Comparison of ENCODE assay signal across 8 cellular contexts in genomic region chr3:169660709-169661566, GRCh38. TPM values are rescaled to one million over a fixed set of nuclear protein-coding genes. Genes with fewer than 3 reads are reported as not detected.
DNase-seq lines count a peak whose midpoint lies in the region; ATAC-seq, FAIRE-seq and TF ChIP-seq lines count a peak whose summit lies in the region.

No MANE protein-coding gene starts in this region.

- H3K79me2 ChIP-seq in HepG2 (ENCODE audit: insufficient read depth, low read length), result no peaks in the 10 kb centered on the region

- peaks cover 37% of the 10 kb centered on the region for H3K4me1 Mint-ChIP-seq in activated naive CD4-positive, alpha-beta T cell treated with anti-CD3 and anti-CD28 coated beads for 36 hours (ENCODE audit: low read depth)
- no peaks in the 10 kb centered on the region for H3K4me1 Mint-ChIP-seq in MCF 10A (ENCODE audit: insufficient read depth, unreplicated experiment)

- no peaks in the 10 kb centered on the region for H3K36me3 Mint-ChIP-seq in activated naive CD4-positive, alpha-beta T cell treated with anti-CD3 and anti-CD28 coated beads for 36 hours (ENCODE audit: low read depth)
- H3K36me3 Mint-ChIP-seq in MCF 10A (ENCODE audit: insufficient read depth, unreplicated experiment), result no peaks in the 10 kb centered on the region

- peak overlapping the region; percentile 78 for H3K4me3 Mint-ChIP-seq in activated naive CD4-positive, alpha-beta T cell treated with anti-CD3 and anti-CD28 coated beads for 36 hours
- H3K4me3 Mint-ChIP-seq in MCF 10A (ENCODE audit: unreplicated experiment), result peak overlapping the region; percentile 88

- no peak for TF ChIP-seq RAD21 in HepG2 (CRISPR knock-in tag; IDR thresholded peaks at IDR 0.05)

- no peak overlapping the region for H2AFZ ChIP-seq in HepG2 (ENCODE audit: low read length)

- H3K9me3 Mint-ChIP-seq in activated naive CD4-positive, alpha-beta T cell treated with anti-CD3 and anti-CD28 coated beads for 36 hours, result no peaks in the 10 kb centered on the region
- H3K9me3 Mint-ChIP-seq in MCF 10A (ENCODE audit: unreplicated experiment), result no peaks in the 10 kb centered on the region

- POLR2A ChIA-PET in MCF 10A (lab: Yijun Ruan, JAX) (interaction anchor here (1.0 kb wide), 1 partner anchor 514 kb away, joined by 3 read pairs; no protein-coding TSS in a partner anchor), HepG2 (lab: Yijun Ruan, JAX) (no interaction called here)

- BruUV-seq in MCF 10A (replicated peaks; lab: Mats Ljungman, UMichigan) (no TSS peak), HepG2 (replicated peaks; lab: Mats Ljungman, UMichigan) (no TSS peak)

- H3K36me3 ChIP-seq in HepG2 (replicated peaks in 1 of 2; ENCODE audit: control insufficient read depth in 1 of 2, insufficient read depth in 2 of 2, low read length in 2 of 2) (no peaks in the 10 kb centered on the region), tibial artery (no peaks in the 10 kb centered on the region)

- TF ChIP-seq EP300 in HepG2 (IDR thresholded peaks at IDR 0.05; ENCODE audit: low read depth in 2 of 2, low read length in 2 of 2) (no peak), HepG2 (CRISPR knock-in tag; IDR thresholded peaks at IDR 0.05; ENCODE audit: borderline replicate concordance) (no peak)

- CTCF ChIA-PET in activated naive CD4-positive, alpha-beta T cell treated with anti-CD3 and anti-CD28 coated beads for 36 hours (lab: Charles Lee), result no interaction called here
- CTCF ChIA-PET in MCF 10A (lab: Yijun Ruan, JAX), result interaction anchor here (0.6 to 2.5 kb wide), 13 partner anchors 8 to 1537 kb away, joined by 3 to 12 read pairs (median 3); no protein-coding TSS in a partner anchor
- CTCF ChIA-PET in HepG2 (lab: Yijun Ruan, JAX; ENCODE audit: low intra/inter-chr PET ratio, low total read pairs), result no interaction called here

- H3K4me3 ChIP-seq in HepG2 (replicated peaks in 1 of 3; ENCODE audit: insufficient read depth in 1 of 3, low read depth in 2 of 3, low read length in 3 of 3) (peak overlapping the region in 2 of 3 experiments; percentile 53 to 66; a peak in 1 of 6 replicates), tibial artery (peak overlapping the region; percentile 52 to 62)

- DNase-seq in activated naive CD4-positive, alpha-beta T cell treated with anti-CD3 and anti-CD28 coated beads for 36 hours, result no peak
- no peak for DNase-seq in activated naive CD4-positive, alpha-beta T cell treated with anti-CD3 and anti-CD28 coated beads, Interleukin-2, amount 50 U/mL, for 16 hours
- DNase-seq in MCF 10A (ENCODE audit: unreplicated experiment) (no peak), HepG2 (ENCODE audit: low spot score) (no peak), tibial artery (no peak), LoVo (ENCODE audit: low spot score) (no peak), ACHN (no peak)

- peaks cover 7 to 64% of the 10 kb centered on the region in 2 experiments for H3K27me3 ChIP-seq in HepG2 (ENCODE audit: control insufficient read depth in 1 of 2, insufficient read depth in 2 of 2, low read length in 2 of 2)
- H3K27me3 ChIP-seq in tibial artery, result peaks cover 0 to 53% of the 10 kb centered on the region in 2 donors

- H3K4me2 ChIP-seq in HepG2 (ENCODE audit: low read depth, low read length), result peak overlapping the region; percentile 78

- H3K9me3 ChIP-seq in HepG2 (ENCODE audit: low read length) (no peaks in the 10 kb centered on the region), tibial artery (no peaks in the 10 kb centered on the region)

- no peak for FAIRE-seq in HepG2 (lab: Jason Lieb, UNC)

- intact Hi-C loops in activated naive CD4-positive, alpha-beta T cell treated with anti-CD3 and anti-CD28 coated beads for 36 hours (cut with micrococcal nuclease), result loop anchor here (2.0 to 10.0 kb wide), 7 partner anchors 96 to 1926 kb away; partner anchors contain the start of genes PDCD10 and SERPINI1
- intact Hi-C loops in MCF 10A (cut with micrococcal nuclease), result loop anchor here (5.0 to 10.0 kb wide), 4 partner anchors 84 to 634 kb away; no protein-coding TSS in a partner anchor
- intact Hi-C loops in HepG2 (cut with micrococcal nuclease; ENCODE audit: unreplicated experiment), result loop anchor here (5.0 kb wide), 4 partner anchors 101 to 804 kb away; no protein-coding TSS in a partner anchor
- intact Hi-C loops in tibial artery (cut with DNase I; ENCODE audit: low total_unique reads), result loop anchor here (5.0 kb wide), 1 partner anchor 514 kb away; no protein-coding TSS in a partner anchor

- TF ChIP-seq CTCF in MCF 10A (IDR thresholded peaks at IDR 0.05; ENCODE audit: unreplicated experiment), result no peak
- no peak for TF ChIP-seq CTCF in HepG2 (CRISPR knock-in tag; IDR thresholded peaks at IDR 0.05)
- TF ChIP-seq CTCF in tibial artery (IDR thresholded peaks at IDR 0.05), result no peak

- H3K9ac ChIP-seq in HepG2 (ENCODE audit: insufficient read depth, low read depth, low read length), result no peak overlapping the region

- no peak for TF ChIP-seq POLR2A in HepG2 (IDR thresholded peaks at IDR 0.05; ENCODE audit: insufficient read depth in 1 of 2, low read depth in 2 of 2, low read length in 2 of 2)

- H3K27ac ChIP-seq in HepG2 (ENCODE audit: extremely low read length, insufficient read depth, low read length) (no peak overlapping the region), tibial artery (peak overlapping the region; percentile 66 to 76)

- 82% methylated on average over 32 of the region's 32 CpGs for WGBS in HepG2 (ENCODE audit: low lambda C conversion rate)

- peaks cover 19% of the 10 kb centered on the region for H3K4me1 ChIP-seq in HepG2 (ENCODE audit: insufficient read depth, low read length)
- peaks cover 0 to 48% (median 24%) of the 10 kb centered on the region in 4 donors for H3K4me1 ChIP-seq in tibial artery

- H3K27ac Mint-ChIP-seq in activated naive CD4-positive, alpha-beta T cell treated with anti-CD3 and anti-CD28 coated beads for 36 hours, result no peak overlapping the region
- H3K27ac Mint-ChIP-seq in MCF 10A (ENCODE audit: low read depth, unreplicated experiment), result peak overlapping the region; percentile 57

- H3K27me3 Mint-ChIP-seq in activated naive CD4-positive, alpha-beta T cell treated with anti-CD3 and anti-CD28 coated beads for 36 hours (ENCODE audit: low read depth), result peaks cover 74% of the 10 kb centered on the region
- H3K27me3 Mint-ChIP-seq in MCF 10A (ENCODE audit: insufficient read depth, unreplicated experiment), result peaks cover 5% of the 10 kb centered on the region

- ATAC-seq in HepG2 (no peak), HG03159 (IDR thresholded peaks at IDR 0.05; ENCODE audit: unreplicated experiment) (no peak)

- H4K20me1 ChIP-seq in HepG2 (ENCODE audit: insufficient read depth, low read length), result no peaks in the 10 kb centered on the region

- in situ Hi-C loops in HepG2 (cut with HindIII; ENCODE audit: extremely low pct_ligation_motif_present, low pct_unique_long_range_greater_than_20kb) (loop anchor here (5.0 to 10.0 kb wide), 2 partner anchors 514 to 796 kb away; no protein-coding TSS in a partner anchor), ACHN (cut with HindIII; ENCODE audit: low pct_ligation_motif_present, low pct_unique_long_range_greater_than_20kb, low sequenced_read_pairs) (no loop called here)

TF ChIP-seq in HepG2, 621 proteins besides CTCF, POLR2A, EP300 and RAD21:
- TF ChIP-seq TOE1 (CRISPR knock-in tag; IDR thresholded peaks at IDR 0.05) (no peak), NR2F1 (CRISPR knock-in tag; IDR thresholded peaks at IDR 0.05) (no peak), ZKSCAN1 (IDR thresholded peaks at IDR 0.05; ENCODE audit: low read length) (no peak), SIN3A (IDR thresholded peaks at IDR 0.05; ENCODE audit: borderline replicate concordance, low read depth, low read length) (no peak), MIXL1 (CRISPR knock-in tag; IDR thresholded peaks at IDR 0.05) (no peak)
- TF ChIP-seq, protein P1, sequence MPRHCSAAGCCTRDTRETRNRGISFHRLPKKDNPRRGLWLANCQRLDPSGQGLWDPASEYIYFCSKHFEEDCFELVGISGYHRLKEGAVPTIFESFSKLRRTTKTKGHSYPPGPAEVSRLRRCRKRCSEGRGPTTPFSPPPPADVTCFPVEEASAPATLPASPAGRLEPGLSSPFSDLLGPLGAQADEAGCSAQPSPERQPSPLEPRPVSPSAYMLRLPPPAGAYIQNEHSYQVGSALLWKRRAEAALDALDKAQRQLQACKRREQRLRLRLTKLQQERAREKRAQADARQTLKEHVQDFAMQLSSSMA (CRISPR knock-in tag; IDR thresholded peaks at IDR 0.05), result no peak

RNA-seq across cellular contexts. Expression of gene MECOM, which starts 2.6 kb away (rescaled TPM):
- total RNA-seq in activated naive CD4-positive, alpha-beta T cell treated with anti-CD3 and anti-CD28 coated beads for 36 hours, result not detected
- total RNA-seq in MCF 10A (2022) (5.2 and 7.1 TPM in 2 replicates), HepG2 (2016; rRNA removed; fragmentation: Illumina TruSeq; extraction: Trizol) (0.17 and 0.18 TPM in 2 replicates)
- total RNA-seq in HepG2 (2016; cell fraction: cytosol; rRNA removed; fragmentation: Illumina TruSeq; extraction: Trizol; ENCODE audit: low read depth), result 0.09 TPM in 1 of 2 replicates, not detected in the other
- total RNA-seq in HepG2 (2016; cell fraction: insoluble cytoplasmic fraction; rRNA removed; fragmentation: Illumina TruSeq; extraction: Trizol), result 0.10 and 0.15 TPM in 2 replicates
- 0.06 and 0.07 TPM in 2 replicates for total RNA-seq in HepG2 (2016; cell fraction: membrane; rRNA removed; fragmentation: Illumina TruSeq; extraction: Trizol)
- total RNA-seq in HepG2 (2016; cell fraction: nucleus; rRNA removed; fragmentation: Illumina TruSeq; extraction: Trizol), result 0.31 and 0.41 TPM in 2 replicates
- polyA plus RNA-seq in HepG2 (2011; rRNA removed), result 0.04 and 0.29 TPM in 2 replicates
- polyA plus RNA-seq in HepG2 (2011; cell fraction: cytosol; rRNA removed), result 0.03 and 0.08 TPM in 2 replicates
- polyA plus RNA-seq in HepG2 (2011; cell fraction: nucleus; rRNA removed), result 0.05 and 0.10 TPM in 2 replicates
- polyA plus RNA-seq in HepG2 (2012), result 0.05 TPM in 1 of 2 replicates, not detected in the other
- polyA plus RNA-seq in HepG2 (2016; cell fraction: cytosol; fragmentation: Illumina TruSeq; extraction: Trizol; ENCODE audit: low read depth), result not detected in 2 replicates
- polyA plus RNA-seq in HepG2 (2016; cell fraction: insoluble cytoplasmic fraction; fragmentation: Illumina TruSeq; extraction: Trizol; ENCODE audit: low read depth), result 0.08 and 0.10 TPM in 2 replicates
- 0.03 TPM in 1 of 2 replicates, not detected in the other for polyA plus RNA-seq in HepG2 (2016; cell fraction: membrane; fragmentation: Illumina TruSeq; extraction: Trizol; ENCODE audit: low read depth)
- 0.20 and 0.21 TPM in 2 replicates for polyA plus RNA-seq in HepG2 (2016; cell fraction: nucleus; fragmentation: Illumina TruSeq; extraction: Trizol; ENCODE audit: insufficient read depth, low read depth)
- 37.6 TPM in 1 of 2 replicates, not detected in the other for polyA minus RNA-seq in HepG2 (2011; rRNA and poly(A)+ RNA removed; ENCODE audit: low replicate concordance)
- polyA minus RNA-seq in HepG2 (2011; cell fraction: cytosol; rRNA and poly(A)+ RNA removed), result 0.35 TPM in 1 of 2 replicates, not detected in the other
- polyA minus RNA-seq in HepG2 (2011; cell fraction: nucleus; rRNA and poly(A)+ RNA removed), result 0.62 and 0.77 TPM in 2 replicates
